Comparison of ENCODE assay signal across 18 cellular contexts in the genomic region with DNA sequence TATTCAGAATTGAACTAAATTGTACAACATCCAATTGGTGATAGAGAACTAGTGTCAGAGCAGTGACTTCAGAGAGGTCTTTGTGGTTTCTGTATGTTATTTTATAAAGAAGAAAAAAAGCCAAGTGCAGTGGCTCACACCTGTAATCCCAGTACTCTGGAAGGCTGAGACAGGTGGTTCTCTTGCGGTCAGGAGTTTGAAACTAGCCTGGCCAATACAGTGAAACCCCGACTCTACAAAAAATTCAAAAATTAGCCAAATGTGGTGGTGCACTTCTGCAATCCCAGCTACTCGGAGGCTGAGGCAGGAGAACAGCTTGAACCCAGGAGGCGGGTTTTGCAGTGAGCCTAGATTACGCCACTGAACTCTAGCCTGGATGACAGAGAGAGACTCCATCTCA.
A peak's percentile ranks its signal among the peaks of the same experiment; 100 is the strongest.
DNase-seq lines count a peak whose midpoint lies in the region; ATAC-seq and TF ChIP-seq lines count a peak whose summit lies in the region.
"Had no signal": no experiment of that assay in that cellular context is flagged by ENCODE, and none has a peak within 500 bp of the region (broad histone marks: within the 10 kb centered on the region; RNA-seq: fewer than 3 reads in every experiment).

No MANE protein-coding gene starts in this region.

- no peaks in the 10 kb centered on the region for H4K20me1 ChIP-seq in KMS-11 (ENCODE audit: insufficient read depth)

- H3K4me1 ChIP-seq in KMS-11 (ENCODE audit: low read depth, poor library complexity, severe bottlenecking): peaks cover 100% of the 10 kb centered on the region

- H3K4me2 ChIP-seq in KMS-11: peak overlapping the region; percentile 61
- H3K4me2 ChIP-seq: BLaER1, GM23338 had no signal

- H3K27ac ChIP-seq in KMS-11 (peak overlapping the region; percentile 47), cingulate gyrus (ENCODE audit: low read depth, low read length) (peak overlapping the region; percentile 57)
- H3K27ac ChIP-seq: BLaER1 had no signal

- TF ChIP-seq CTCF in KMS-11 (conservative IDR thresholded peaks at IDR 0.05; ENCODE audit: low read depth, low read length) (no peak; the same call in 1 of the 2 replicates), mesothelial cell of epicardium (IDR thresholded peaks at IDR 0.05; ENCODE audit: unreplicated experiment) (no peak)

- no peak overlapping the region for H2AFZ ChIP-seq in KMS-11 (ENCODE audit: low read depth)
- H2AFZ ChIP-seq: GM23338 had no signal

- H3K79me2 ChIP-seq in KMS-11 (ENCODE audit: insufficient read depth, low read depth): peaks cover 95% of the 10 kb centered on the region

- H3K9ac ChIP-seq in KMS-11: no peak overlapping the region
- H3K9ac ChIP-seq: BLaER1 had no signal

- H3K36me3 Mint-ChIP-seq in mesothelial cell of epicardium: peaks cover 20% of the 10 kb centered on the region

- H3K4me3 Mint-ChIP-seq in mesothelial cell of epicardium: no peak overlapping the region
- H3K4me3 Mint-ChIP-seq: CD14-positive monocyte; CD4-positive, alpha-beta memory T cell; GM23338 had no signal

- ATAC-seq in HG03442 (IDR thresholded peaks at IDR 0.05; ENCODE audit: unreplicated experiment) (no peak), HG03108 (IDR thresholded peaks at IDR 0.05; ENCODE audit: unreplicated experiment) (no peak), GM19395 (IDR thresholded peaks at IDR 0.05; ENCODE audit: unreplicated experiment) (no peak)
- ATAC-seq: GM23338 had no signal

- peak overlapping the region; percentile 93 for H3K27ac Mint-ChIP-seq in mesothelial cell of epicardium
- H3K27ac Mint-ChIP-seq: GM23338 had no signal

- peak; percentile 63 for DNase-seq in RPMI8226
- DNase-seq in mesothelial cell of epicardium (ENCODE audit: low spot score in 2 of 2, unreplicated experiment in 2 of 2): no peak
- DNase-seq in stimulated activated CD4-positive, alpha-beta T cell treated with anti-CD3 and anti-CD28 coated beads, Interleukin-4, amount 100 ng/mL, for 24 hours: no peak
- DNase-seq: 8988T; CD4-positive, alpha-beta memory T cell; DMS153; DMS79; GF-D8; HCEC 1CT; IMR-90 had no signal

- no peaks in the 10 kb centered on the region for H3K27me3 ChIP-seq in KMS-11 (ENCODE audit: insufficient read depth, low read depth)
- H3K27me3 ChIP-seq: BLaER1 had no signal

- H3K4me1 Mint-ChIP-seq in mesothelial cell of epicardium: peaks cover 51% of the 10 kb centered on the region
- H3K4me1 Mint-ChIP-seq: CD14-positive monocyte, GM23338 had no signal

- H3K4me3 ChIP-seq in KMS-11 (IDR thresholded peaks at IDR 0.05; ENCODE audit: insufficient read depth, low read depth, low read length): peak overlapping the region; percentile 81
- H3K4me3 ChIP-seq: BLaER1, GM23338 had no signal

- peaks cover 5% of the 10 kb centered on the region for H3K9me3 Mint-ChIP-seq in mesothelial cell of epicardium

- H3K27me3 Mint-ChIP-seq in mesothelial cell of epicardium (ENCODE audit: low read depth): no peaks in the 10 kb centered on the region
- H3K27me3 Mint-ChIP-seq: CD4-positive, alpha-beta memory T cell had no signal

- H3K36me3 ChIP-seq in KMS-11 (ENCODE audit: insufficient read depth): peaks cover 5% of the 10 kb centered on the region; the same call in 1 of the 2 replicates
